1 cellular context compared by ENCODE assay signal in the genomic region with DNA sequence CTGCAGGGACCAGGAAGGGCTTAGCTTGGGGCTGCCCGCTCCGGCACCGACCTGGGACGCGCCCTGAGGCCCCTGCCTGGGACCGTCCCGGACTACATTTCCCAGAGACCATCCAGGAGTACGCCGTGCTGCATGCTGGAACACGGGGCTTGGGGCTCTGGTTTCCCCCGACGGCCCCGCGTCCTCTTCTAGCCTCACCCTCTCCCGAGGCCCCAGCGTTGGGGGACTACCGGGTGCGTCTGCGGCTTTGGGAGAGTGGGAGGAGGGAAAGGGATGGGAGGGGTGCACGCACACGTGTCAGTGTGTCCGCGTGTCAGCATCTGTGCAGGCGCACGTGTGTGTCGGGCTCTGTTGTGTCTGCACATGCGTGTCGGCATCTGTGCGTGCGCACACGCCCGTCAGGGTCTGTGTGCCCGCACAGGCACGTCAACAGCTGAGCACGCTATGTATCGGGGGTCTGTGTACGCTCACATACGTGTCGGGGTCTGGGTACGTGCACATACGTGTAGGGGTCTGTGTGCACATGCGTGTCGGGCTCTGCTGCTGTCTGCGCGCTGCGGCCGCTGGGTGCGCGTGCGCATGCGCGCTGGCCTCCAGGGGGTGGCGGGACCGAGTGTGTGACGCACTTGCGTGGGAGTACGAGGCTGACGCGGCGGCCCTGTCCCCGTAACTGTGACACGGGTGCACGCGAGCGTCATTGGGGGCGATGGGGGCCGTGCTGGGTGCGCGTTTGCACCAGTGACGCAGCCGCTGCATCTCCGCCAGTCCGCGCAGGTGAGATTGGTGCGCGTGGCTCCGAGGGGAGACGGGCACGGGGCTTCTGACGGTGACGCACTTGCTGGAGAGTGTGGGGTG.
TF ChIP-seq lines count a peak whose summit lies in the region.

ZNF331 (plus strand) TSS at position 623 of the 855 bp plus-strand sequence. CDS start 31,232 bp downstream, outside the sequence.

TF ChIP-seq in HepG2, 621 proteins besides CTCF, POLR2A, EP300 and RAD21 (continued from another document and continues in another):
- TF ChIP-seq, protein P1, sequence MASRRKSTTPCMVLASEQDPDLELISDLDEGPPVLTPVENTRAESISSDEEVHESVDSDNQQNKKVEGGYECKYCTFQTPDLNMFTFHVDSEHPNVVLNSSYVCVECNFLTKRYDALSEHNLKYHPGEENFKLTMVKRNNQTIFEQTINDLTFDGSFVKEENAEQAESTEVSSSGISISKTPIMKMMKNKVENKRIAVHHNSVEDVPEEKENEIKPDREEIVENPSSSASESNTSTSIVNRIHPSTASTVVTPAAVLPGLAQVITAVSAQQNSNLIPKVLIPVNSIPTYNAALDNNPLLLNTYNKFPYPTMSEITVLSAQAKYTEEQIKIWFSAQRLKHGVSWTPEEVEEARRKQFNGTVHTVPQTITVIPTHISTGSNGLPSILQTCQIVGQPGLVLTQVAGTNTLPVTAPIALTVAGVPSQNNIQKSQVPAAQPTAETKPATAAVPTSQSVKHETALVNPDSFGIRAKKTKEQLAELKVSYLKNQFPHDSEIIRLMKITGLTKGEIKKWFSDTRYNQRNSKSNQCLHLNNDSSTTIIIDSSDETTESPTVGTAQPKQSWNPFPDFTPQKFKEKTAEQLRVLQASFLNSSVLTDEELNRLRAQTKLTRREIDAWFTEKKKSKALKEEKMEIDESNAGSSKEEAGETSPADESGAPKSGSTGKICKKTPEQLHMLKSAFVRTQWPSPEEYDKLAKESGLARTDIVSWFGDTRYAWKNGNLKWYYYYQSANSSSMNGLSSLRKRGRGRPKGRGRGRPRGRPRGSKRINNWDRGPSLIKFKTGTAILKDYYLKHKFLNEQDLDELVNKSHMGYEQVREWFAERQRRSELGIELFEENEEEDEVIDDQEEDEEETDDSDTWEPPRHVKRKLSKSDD (CRISPR knock-in tag; IDR thresholded peaks at IDR 0.05; ENCODE audit: low read depth) = peak; percentile 93; the same call in 1 of the 2 replicates
- TF ChIP-seq FOXK1 (CRISPR knock-in tag; IDR thresholded peaks at IDR 0.05; ENCODE audit: borderline replicate concordance, low read depth) (no peak), NR3C1 (CRISPR knock-in tag; IDR thresholded peaks at IDR 0.05) (no peak), ZKSCAN8 (CRISPR knock-in tag; IDR thresholded peaks at IDR 0.05; ENCODE audit: borderline replicate concordance) (no peak), MTF1 (CRISPR knock-in tag; IDR thresholded peaks at IDR 0.05) (no peak), ZNF670 (CRISPR knock-in tag; IDR thresholded peaks at IDR 0.05; ENCODE audit: borderline replicate concordance) (peak; percentile 77; the same call in 1 of the 2 replicates), ZFP37 (CRISPR knock-in tag; IDR thresholded peaks at IDR 0.05; ENCODE audit: borderline replicate concordance) (no peak), ZNF788 (CRISPR knock-in tag; IDR thresholded peaks at IDR 0.05; ENCODE audit: borderline replicate concordance) (peak; percentile 15; the same call in 1 of the 2 replicates), CREB1 (IDR thresholded peaks at IDR 0.05) (peak; percentile 79), CREB1 (CRISPR knock-in tag; IDR thresholded peaks at IDR 0.05) (no peak), ZBTB8A (CRISPR knock-in tag; IDR thresholded peaks at IDR 0.05; ENCODE audit: borderline replicate concordance, low read depth) (no peak), NCOA1 (CRISPR knock-in tag; IDR thresholded peaks at IDR 0.05) (no peak), ZNF569 (CRISPR knock-in tag; IDR thresholded peaks at IDR 0.05; ENCODE audit: borderline replicate concordance) (no peak), TARDBP (CRISPR knock-in tag; IDR thresholded peaks at IDR 0.05) (peak; percentile 77; the same call in 1 of the 2 replicates), ZNF30 (CRISPR knock-in tag; IDR thresholded peaks at IDR 0.05) (no peak), ZNF160 (CRISPR knock-in tag; IDR thresholded peaks at IDR 0.05) (no peak), ZNF644 (CRISPR knock-in tag; IDR thresholded peaks at IDR 0.05; ENCODE audit: low read depth) (no peak), PHF21A (CRISPR knock-in tag; IDR thresholded peaks at IDR 0.05) (0 out of 2 replicates have a peak, but pooled peaks have one; percentile 16), NFYC (CRISPR knock-in tag; IDR thresholded peaks at IDR 0.05) (no peak), SMAD3 (CRISPR knock-in tag; IDR thresholded peaks at IDR 0.05) (no peak), MEIS2 (CRISPR knock-in tag; IDR thresholded peaks at IDR 0.05) (no peak), ZKSCAN1 (IDR thresholded peaks at IDR 0.05; ENCODE audit: low read length) (no peak), HNF1B (CRISPR knock-in tag; IDR thresholded peaks at IDR 0.05) (peak; percentile 15; the same call in 1 of the 2 replicates), ZNF619 (CRISPR knock-in tag; IDR thresholded peaks at IDR 0.05) (no peak), ZBTB44 (CRISPR knock-in tag; IDR thresholded peaks at IDR 0.05) (no peak), KDM2A (CRISPR knock-in tag; IDR thresholded peaks at IDR 0.05; ENCODE audit: borderline replicate concordance, low read depth) (peak; percentile 88), HOXA7 (CRISPR knock-in tag; IDR thresholded peaks at IDR 0.05) (peak; percentile 90; the same call in 1 of the 2 replicates), PATZ1 (CRISPR knock-in tag; IDR thresholded peaks at IDR 0.05) (peak; percentile 52; the same call in 1 of the 2 replicates), CENPX (CRISPR knock-in tag; IDR thresholded peaks at IDR 0.05) (no peak), ZSCAN25 (CRISPR knock-in tag; IDR thresholded peaks at IDR 0.05) (0 out of 2 replicates have a peak, but pooled peaks have one; percentile 41), ZNF773 (CRISPR knock-in tag; IDR thresholded peaks at IDR 0.05; ENCODE audit: borderline replicate concordance) (no peak), IRF2 (CRISPR knock-in tag; IDR thresholded peaks at IDR 0.05) (no peak), TGIF2 (CRISPR knock-in tag; IDR thresholded peaks at IDR 0.05) (no peak), ZNF549 (CRISPR knock-in tag; IDR thresholded peaks at IDR 0.05) (no peak)
- TF ChIP-seq, protein P2, sequence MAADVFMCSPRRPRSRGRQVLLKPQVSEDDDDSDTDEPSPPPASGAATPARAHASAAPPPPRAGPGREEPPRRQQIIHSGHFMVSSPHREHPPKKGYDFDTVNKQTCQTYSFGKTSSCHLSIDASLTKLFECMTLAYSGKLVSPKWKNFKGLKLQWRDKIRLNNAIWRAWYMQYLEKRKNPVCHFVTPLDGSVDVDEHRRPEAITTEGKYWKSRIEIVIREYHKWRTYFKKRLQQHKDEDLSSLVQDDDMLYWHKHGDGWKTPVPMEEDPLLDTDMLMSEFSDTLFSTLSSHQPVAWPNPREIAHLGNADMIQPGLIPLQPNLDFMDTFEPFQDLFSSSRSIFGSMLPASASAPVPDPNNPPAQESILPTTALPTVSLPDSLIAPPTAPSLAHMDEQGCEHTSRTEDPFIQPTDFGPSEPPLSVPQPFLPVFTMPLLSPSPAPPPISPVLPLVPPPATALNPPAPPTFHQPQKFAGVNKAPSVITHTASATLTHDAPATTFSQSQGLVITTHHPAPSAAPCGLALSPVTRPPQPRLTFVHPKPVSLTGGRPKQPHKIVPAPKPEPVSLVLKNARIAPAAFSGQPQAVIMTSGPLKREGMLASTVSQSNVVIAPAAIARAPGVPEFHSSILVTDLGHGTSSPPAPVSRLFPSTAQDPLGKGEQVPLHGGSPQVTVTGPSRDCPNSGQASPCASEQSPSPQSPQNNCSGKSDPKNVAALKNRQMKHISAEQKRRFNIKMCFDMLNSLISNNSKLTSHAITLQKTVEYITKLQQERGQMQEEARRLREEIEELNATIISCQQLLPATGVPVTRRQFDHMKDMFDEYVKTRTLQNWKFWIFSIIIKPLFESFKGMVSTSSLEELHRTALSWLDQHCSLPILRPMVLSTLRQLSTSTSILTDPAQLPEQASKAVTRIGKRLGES (CRISPR knock-in tag; IDR thresholded peaks at IDR 0.05; ENCODE audit: borderline replicate concordance) = no peak
- TF ChIP-seq, protein P3, sequence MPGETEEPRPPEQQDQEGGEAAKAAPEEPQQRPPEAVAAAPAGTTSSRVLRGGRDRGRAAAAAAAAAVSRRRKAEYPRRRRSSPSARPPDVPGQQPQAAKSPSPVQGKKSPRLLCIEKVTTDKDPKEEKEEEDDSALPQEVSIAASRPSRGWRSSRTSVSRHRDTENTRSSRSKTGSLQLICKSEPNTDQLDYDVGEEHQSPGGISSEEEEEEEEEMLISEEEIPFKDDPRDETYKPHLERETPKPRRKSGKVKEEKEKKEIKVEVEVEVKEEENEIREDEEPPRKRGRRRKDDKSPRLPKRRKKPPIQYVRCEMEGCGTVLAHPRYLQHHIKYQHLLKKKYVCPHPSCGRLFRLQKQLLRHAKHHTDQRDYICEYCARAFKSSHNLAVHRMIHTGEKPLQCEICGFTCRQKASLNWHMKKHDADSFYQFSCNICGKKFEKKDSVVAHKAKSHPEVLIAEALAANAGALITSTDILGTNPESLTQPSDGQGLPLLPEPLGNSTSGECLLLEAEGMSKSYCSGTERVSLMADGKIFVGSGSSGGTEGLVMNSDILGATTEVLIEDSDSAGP (CRISPR knock-in tag; IDR thresholded peaks at IDR 0.05; ENCODE audit: borderline replicate concordance) = peak; percentile 67
- TF ChIP-seq, protein P4, sequence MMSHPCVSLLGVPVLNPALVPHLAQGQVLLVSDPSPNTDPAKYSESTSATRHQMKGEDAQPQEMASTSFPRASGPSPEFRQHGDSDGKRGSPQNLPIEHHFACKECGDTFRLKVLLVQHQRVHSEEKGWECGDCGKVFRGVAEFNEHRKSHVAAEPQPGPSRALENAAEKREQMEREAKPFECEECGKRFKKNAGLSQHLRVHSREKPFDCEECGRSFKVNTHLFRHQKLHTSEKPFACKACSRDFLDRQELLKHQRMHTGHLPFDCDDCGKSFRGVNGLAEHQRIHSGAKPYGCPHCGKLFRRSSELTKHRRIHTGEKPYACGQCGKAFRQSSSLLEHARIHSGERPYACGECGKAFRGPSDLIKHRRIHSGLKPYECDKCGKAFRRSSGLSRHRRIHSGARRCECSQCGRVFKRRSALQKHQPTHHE (CRISPR knock-in tag; IDR thresholded peaks at IDR 0.05; ENCODE audit: borderline replicate concordance) = no peak
- TF ChIP-seq, protein P5, sequence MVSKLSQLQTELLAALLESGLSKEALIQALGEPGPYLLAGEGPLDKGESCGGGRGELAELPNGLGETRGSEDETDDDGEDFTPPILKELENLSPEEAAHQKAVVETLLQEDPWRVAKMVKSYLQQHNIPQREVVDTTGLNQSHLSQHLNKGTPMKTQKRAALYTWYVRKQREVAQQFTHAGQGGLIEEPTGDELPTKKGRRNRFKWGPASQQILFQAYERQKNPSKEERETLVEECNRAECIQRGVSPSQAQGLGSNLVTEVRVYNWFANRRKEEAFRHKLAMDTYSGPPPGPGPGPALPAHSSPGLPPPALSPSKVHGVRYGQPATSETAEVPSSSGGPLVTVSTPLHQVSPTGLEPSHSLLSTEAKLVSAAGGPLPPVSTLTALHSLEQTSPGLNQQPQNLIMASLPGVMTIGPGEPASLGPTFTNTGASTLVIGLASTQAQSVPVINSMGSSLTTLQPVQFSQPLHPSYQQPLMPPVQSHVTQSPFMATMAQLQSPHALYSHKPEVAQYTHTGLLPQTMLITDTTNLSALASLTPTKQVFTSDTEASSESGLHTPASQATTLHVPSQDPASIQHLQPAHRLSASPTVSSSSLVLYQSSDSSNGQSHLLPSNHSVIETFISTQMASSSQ (IDR thresholded peaks at IDR 0.05; ENCODE audit: low read depth) = no peak
- TF ChIP-seq, protein P5 (CRISPR knock-in tag; IDR thresholded peaks at IDR 0.05; ENCODE audit: borderline replicate concordance) = 0 out of 2 replicates have a peak, but pooled peaks have one; percentile 40
